ENCODE assay signal across 18 cellular contexts in genomic region chr19:16444273-16444597, GRCh38. TPM values are rescaled to one million over a fixed set of nuclear protein-coding genes. Genes with fewer than 3 reads are reported as not detected.
DNase-seq lines count a peak whose midpoint lies in the region; ATAC-seq, FAIRE-seq and TF ChIP-seq lines count a peak whose summit lies in the region.
"Had no signal": no experiment of that assay in that cellular context is flagged by ENCODE, and none has a peak within 500 bp of the region (broad histone marks: within the 10 kb centered on the region; RNA-seq: fewer than 3 reads in every experiment).

No MANE protein-coding gene starts in this region.

- H3K27me3 ChIP-seq in OCI-LY3 (ENCODE audit: low read depth, low read length): no peaks in the 10 kb centered on the region
- H3K27me3 ChIP-seq in psoas muscle (ENCODE audit: insufficient read depth in 3 of 3, low read length in 2 of 3): no peaks in the 10 kb centered on the region
- H3K27me3 ChIP-seq in colonic mucosa: no peaks in the 10 kb centered on the region
- H3K27me3 ChIP-seq: transverse colon had no signal

- H3K4me1 ChIP-seq in OCI-LY3 (ENCODE audit: low read length) (peaks cover 69% of the 10 kb centered on the region), psoas muscle (peaks cover 64% of the 10 kb centered on the region), colonic mucosa (peaks cover 15% of the 10 kb centered on the region)

- H3K4me3 ChIP-seq in OCI-LY3 (ENCODE audit: low read length): peak overlapping the region; percentile 53
- H3K4me3 ChIP-seq in psoas muscle: no peak overlapping the region
- H3K4me3 ChIP-seq in colonic mucosa: no peak overlapping the region
- H3K4me3 ChIP-seq: transverse colon had no signal

- TF ChIP-seq CTCF in OCI-LY3 (IDR thresholded peaks at IDR 0.05; ENCODE audit: low read depth, low read length): no peak
- TF ChIP-seq CTCF in psoas muscle (IDR thresholded peaks at IDR 0.05): no peak
- TF ChIP-seq CTCF in colonic mucosa (IDR thresholded peaks at IDR 0.05): no peak

- peaks cover 31% of the 10 kb centered on the region for H3K4me1 Mint-ChIP-seq in activated CD4-positive, alpha-beta T cell treated with anti-CD3 and anti-CD28 coated beads, Interleukin-2, amount 10 ng/mL, durations not matched to agents 24 days and 14 days
- peaks cover 52% of the 10 kb centered on the region for H3K4me1 Mint-ChIP-seq in central memory CD8-positive, alpha-beta T cell

- no peak for FAIRE-seq in GM19239 (lab: Jason Lieb, UNC)
- FAIRE-seq: keratinocyte had no signal

- H3K27ac ChIP-seq in OCI-LY3 (ENCODE audit: low read length) (peak overlapping the region; percentile 90), psoas muscle (peak overlapping the region; percentile 82), colonic mucosa (no peak overlapping the region)

- intact Hi-C loops in activated CD4-positive, alpha-beta T cell treated with anti-CD3 and anti-CD28 coated beads, Interleukin-2, amount 10 ng/mL, durations not matched to agents 24 days and 14 days (cut with micrococcal nuclease): no loop called here
- intact Hi-C loops in psoas muscle (cut with DNase I) (loop anchor here in 1 of 2 donors (5.0 kb wide), 1 partner anchor 53 kb away; the partner anchor contains the start of genes C19orf44 and CALR3), colonic mucosa (cut with DNase I) (no loop called here)

- no peak overlapping the region for H2AFZ ChIP-seq in OCI-LY3 (ENCODE audit: low read depth, low read length)

- H3K4me3 Mint-ChIP-seq in activated CD4-positive, alpha-beta T cell treated with anti-CD3 and anti-CD28 coated beads, Interleukin-2, amount 10 ng/mL, durations not matched to agents 24 days and 14 days: no peak overlapping the region
- no peak overlapping the region for H3K4me3 Mint-ChIP-seq in central memory CD8-positive, alpha-beta T cell

- no peaks in the 10 kb centered on the region for H3K27me3 Mint-ChIP-seq in activated CD4-positive, alpha-beta T cell treated with anti-CD3 and anti-CD28 coated beads, Interleukin-2, amount 10 ng/mL, durations not matched to agents 24 days and 14 days
- H3K27me3 Mint-ChIP-seq in central memory CD8-positive, alpha-beta T cell: no peaks in the 10 kb centered on the region

- peaks cover 14% of the 10 kb centered on the region for H3K36me3 Mint-ChIP-seq in activated CD4-positive, alpha-beta T cell treated with anti-CD3 and anti-CD28 coated beads, Interleukin-2, amount 10 ng/mL, durations not matched to agents 24 days and 14 days (ENCODE audit: low read depth)
- H3K36me3 Mint-ChIP-seq in central memory CD8-positive, alpha-beta T cell (ENCODE audit: insufficient read depth): peaks cover 20% of the 10 kb centered on the region

- H3K27ac Mint-ChIP-seq in activated CD4-positive, alpha-beta T cell treated with anti-CD3 and anti-CD28 coated beads, Interleukin-2, amount 10 ng/mL, durations not matched to agents 24 days and 14 days: peak overlapping the region; percentile 1
- H3K27ac Mint-ChIP-seq in central memory CD8-positive, alpha-beta T cell (ENCODE audit: low read depth): peak overlapping the region; percentile 70

- 44 to 60% (median 53%) methylated on average over 2 of the region's 2 CpGs for WGBS in psoas muscle, 3 donors

- DNase-seq in activated CD4-positive, alpha-beta T cell treated with anti-CD3 and anti-CD28 coated beads, Interleukin-2, amount 10 ng/mL, durations not matched to agents 24 days and 14 days: no peak
- DNase-seq in activated CD4-positive, alpha-beta T cell treated with anti-CD3 and anti-CD28 coated beads for 1 hour: no peak
- no peak for DNase-seq in central memory CD8-positive, alpha-beta T cell (ENCODE audit: low spot score in 2 of 2)
- DNase-seq in psoas muscle (no peak), colonic mucosa (no peak), cerebellum (ENCODE audit: low spot score) (no peak), GM19239 (ENCODE audit: insufficient read length, low spot score) (no peak)
- DNase-seq: 8988T; activated naive CD4-positive, alpha-beta T cell treated with anti-CD3 and anti-CD28 coated beads, Interleukin-2, amount 50 U/mL, for 16 hours; central memory CD4-positive, alpha-beta T cell; GDM1; NCI-H187 treated with DMSO at 0.1 percent for 48 hours; SHP77 treated with DMSO at 0.1 percent for 48 hours; transverse colon had no signal

- peak overlapping the region; percentile 42; the same call in 1 of the 2 replicates for H3K9ac ChIP-seq in OCI-LY3 (ENCODE audit: low read length)
- no peak overlapping the region for H3K9ac ChIP-seq in colonic mucosa (ENCODE audit: low read depth in 2 of 2, low read length in 2 of 2)

- peak overlapping the region; percentile 68 for H3K4me2 ChIP-seq in OCI-LY3 (ENCODE audit: low read length)

- no peak for ATAC-seq in central memory CD8-positive, alpha-beta T cell (replicated peaks; ENCODE audit: extremely low read depth, poor library complexity, severe bottlenecking)
- no peak for ATAC-seq in psoas muscle

- H3K36me3 ChIP-seq in OCI-LY3 (replicated peaks; ENCODE audit: low read depth, low read length): peaks cover 38% of the 10 kb centered on the region
- peaks cover 0 to 15% of the 10 kb centered on the region in 2 donors for H3K36me3 ChIP-seq in psoas muscle (ENCODE audit: insufficient read depth in 1 of 2, low read depth in 1 of 2)
- H3K36me3 ChIP-seq in colonic mucosa: no peaks in the 10 kb centered on the region
- H3K36me3 ChIP-seq: transverse colon had no signal

- peaks cover 66% of the 10 kb centered on the region for H3K79me2 ChIP-seq in OCI-LY3 (ENCODE audit: low read length)

- no peaks in the 10 kb centered on the region for H3K9me3 ChIP-seq in OCI-LY3 (ENCODE audit: insufficient read depth, low read length)
- H3K9me3 ChIP-seq in psoas muscle: no peaks in the 10 kb centered on the region
- no peaks in the 10 kb centered on the region for H3K9me3 ChIP-seq in colonic mucosa
- H3K9me3 ChIP-seq: transverse colon had no signal

- H3K9me3 Mint-ChIP-seq in activated CD4-positive, alpha-beta T cell treated with anti-CD3 and anti-CD28 coated beads, Interleukin-2, amount 10 ng/mL, durations not matched to agents 24 days and 14 days: no peaks in the 10 kb centered on the region
- no peaks in the 10 kb centered on the region for H3K9me3 Mint-ChIP-seq in central memory CD8-positive, alpha-beta T cell

- H4K20me1 ChIP-seq in OCI-LY3 (ENCODE audit: insufficient read depth, low read length): no peaks in the 10 kb centered on the region

RNA-seq across cellular contexts. Expression of gene EPS15L1, which starts 27.5 kb away (rescaled TPM):
- 36.5 and 36.6 TPM in 2 replicates for total RNA-seq in activated CD4-positive, alpha-beta T cell treated with anti-CD3 and anti-CD28 coated beads, Interleukin-2, amount 10 ng/mL, durations not matched to agents 24 days and 14 days
- total RNA-seq in psoas muscle: 100 to 1,000 TPM in 2 of 4 donors, 10 to 100 TPM in 2; 49.1 to 125 (median 86.1) TPM
- 10 to 100 TPM; 60.7 to 80.2 (median 65.4) TPM for polyA plus RNA-seq in psoas muscle
- 10 to 100 TPM; 33.4 to 46.0 TPM for total RNA-seq in colonic mucosa
- total RNA-seq in cerebellum: 30.4 TPM

RNA-seq across cellular contexts. Expression of gene CALR3, which starts 51.7 kb away (rescaled TPM):
- not detected in 2 replicates for total RNA-seq in activated CD4-positive, alpha-beta T cell treated with anti-CD3 and anti-CD28 coated beads, Interleukin-2, amount 10 ng/mL, durations not matched to agents 24 days and 14 days
- total RNA-seq in psoas muscle: under 1 TPM in 1 of 4 donors, not detected in 3; 0.32 TPM
- polyA plus RNA-seq in psoas muscle: under 1 TPM in 2 of 3 donors, not detected in 1; 0.07 to 0.25 TPM
- not detected for total RNA-seq in colonic mucosa
- not detected for total RNA-seq in cerebellum
- total RNA-seq: mucosa of gallbladder, pulmonary artery endothelial cell, transverse colon had no signal
- polyA plus RNA-seq: keratinocyte had no signal

RNA-seq across cellular contexts. Expression of gene C19orf44, which starts 52.0 kb away (rescaled TPM):
- 4.9 and 5.4 TPM in 2 replicates for total RNA-seq in activated CD4-positive, alpha-beta T cell treated with anti-CD3 and anti-CD28 coated beads, Interleukin-2, amount 10 ng/mL, durations not matched to agents 24 days and 14 days
- 1 to 10 TPM; 3.8 to 7.1 (median 5.2) TPM for total RNA-seq in psoas muscle
- polyA plus RNA-seq in psoas muscle: 1 to 10 TPM; 5.7 to 7.4 (median 6.1) TPM
- 1 to 10 TPM; 2.4 to 3.2 TPM for total RNA-seq in colonic mucosa
- total RNA-seq in cerebellum: 5.6 TPM
